ENCODE assay signal across 2 cellular contexts in the genomic region with DNA sequence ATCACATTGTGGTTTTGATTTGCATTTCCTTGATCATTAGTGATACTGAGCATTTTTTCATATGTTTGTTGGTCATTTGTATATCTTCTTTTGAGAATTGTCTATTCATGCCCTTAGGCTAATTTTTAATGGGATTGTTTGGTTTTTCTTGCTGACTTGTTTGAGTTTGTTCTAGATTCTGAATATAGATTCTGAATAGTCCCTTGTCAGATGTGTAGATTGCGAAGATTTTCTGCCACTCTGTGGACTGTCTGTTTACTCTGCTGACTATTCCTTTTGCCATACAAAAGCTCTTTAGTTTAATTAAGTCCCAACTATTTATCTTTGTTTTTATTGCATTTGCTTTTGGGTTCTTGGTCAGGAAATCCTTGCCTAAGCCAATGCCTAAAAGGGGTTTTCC. TPM values are rescaled to one million over a fixed set of nuclear protein-coding genes. Genes with fewer than 3 reads are reported as not detected.
"Had no signal": no experiment of that assay in that cellular context is flagged by ENCODE, and none has a peak within 500 bp of the region (broad histone marks: within the 10 kb centered on the region; RNA-seq: fewer than 3 reads in every experiment).

No MANE protein-coding gene starts in this region.

RNA-seq across cellular contexts. Expression of gene TMCO5A, which starts 26.3 kb away (rescaled TPM):
- total RNA-seq: G401, GM12878 had no signal
- polyA plus RNA-seq: GM12878 had no signal
